Comparison of ENCODE assay signal across 8 cellular contexts in genomic region chr2:127526940-127527804, GRCh38. TPM values are rescaled to one million over a fixed set of nuclear protein-coding genes. Genes with fewer than 3 reads are reported as not detected.
DNase-seq lines count a peak whose midpoint lies in the region; ATAC-seq and TF ChIP-seq lines count a peak whose summit lies in the region.

No MANE protein-coding gene starts in this region.

- H3K4me3 Mint-ChIP-seq in activated CD4-positive, alpha-beta memory T cell treated with anti-CD3 and anti-CD28 coated beads for 36 hours: peak overlapping the region; percentile 92
- H3K4me3 Mint-ChIP-seq in glutamatergic neuron (ENCODE audit: unreplicated experiment): peak overlapping the region; percentile 97

- H3K27ac Mint-ChIP-seq in activated CD4-positive, alpha-beta memory T cell treated with anti-CD3 and anti-CD28 coated beads for 36 hours: peak overlapping the region; percentile 90
- H3K27ac Mint-ChIP-seq in glutamatergic neuron (ENCODE audit: unreplicated experiment): peak overlapping the region; percentile 97

- H3K9ac ChIP-seq in BLaER1 treated with 17β-estradiol and CSF1 and Interleukin-3, amounts not matched to agents 10 nM and 100 nM: peak overlapping the region; percentile 89 to 98 (median 96)
- H3K9ac ChIP-seq in HUES48 (ENCODE audit: low read depth, low read length): peak overlapping the region; percentile 95

- peaks cover 29% of the 10 kb centered on the region for H3K4me1 Mint-ChIP-seq in activated CD4-positive, alpha-beta memory T cell treated with anti-CD3 and anti-CD28 coated beads for 36 hours (ENCODE audit: low read depth)
- peaks cover 6% of the 10 kb centered on the region for H3K4me1 Mint-ChIP-seq in glutamatergic neuron (ENCODE audit: low read depth, unreplicated experiment)

- intact Hi-C loops in activated CD4-positive, alpha-beta memory T cell treated with anti-CD3 and anti-CD28 coated beads for 36 hours (cut with micrococcal nuclease): loop anchor here (1.0 to 5.0 kb wide), 9 partner anchors 36 to 870 kb away; partner anchors contain the start of genes GYPC, MAP3K2, SFT2D3 and UGGT1
- intact Hi-C loops in sciatic nerve (cut with DNase I): loop anchor here (5.0 kb wide), 1 partner anchor 115 kb away; no protein-coding TSS in a partner anchor

- CTCF ChIA-PET in activated CD4-positive, alpha-beta memory T cell treated with anti-CD3 and anti-CD28 coated beads for 36 hours (lab: Charles Lee): interaction anchor here (0.8 to 1.6 kb wide), 4 partner anchors 14 to 64 kb away, joined by 3 to 7 read pairs (median 4); no protein-coding TSS in a partner anchor

- peaks cover 0 to 10% (median 7%) of the 10 kb centered on the region in 11 experiments; a peak in 9 of 22 replicates for H3K9me3 ChIP-seq in BLaER1 treated with 17β-estradiol and CSF1 and Interleukin-3, amounts not matched to agents 10 nM and 100 nM (replicated peaks in 1 of 11)
- no peaks in the 10 kb centered on the region for H3K9me3 ChIP-seq in HUES48 (ENCODE audit: control insufficient read depth, insufficient read depth, low read length)

- no peak for DNase-seq in activated CD4-positive, alpha-beta memory T cell treated with anti-CD3 and anti-CD28 coated beads for 36 hours
- no peak for DNase-seq in glutamatergic neuron
- no peak for DNase-seq in sciatic nerve (ENCODE audit: low spot score)
- DNase-seq in DMS 273 treated with DMSO at 0.1 percent for 48 hours (lab: John Stamatoyannopoulos, UW): no peak
- DNase-seq in cerebellum (ENCODE audit: low spot score): no peak

- no peaks in the 10 kb centered on the region for H3K27me3 ChIP-seq in BLaER1 treated with 17β-estradiol and CSF1 and Interleukin-3, amounts not matched to agents 10 nM and 100 nM
- no peaks in the 10 kb centered on the region for H3K27me3 ChIP-seq in HUES48 (ENCODE audit: control insufficient read depth, insufficient read depth, low read length)

- no peaks in the 10 kb centered on the region for H3K27me3 Mint-ChIP-seq in activated CD4-positive, alpha-beta memory T cell treated with anti-CD3 and anti-CD28 coated beads for 36 hours
- peaks cover 4% of the 10 kb centered on the region for H3K27me3 Mint-ChIP-seq in glutamatergic neuron (ENCODE audit: unreplicated experiment)

- peaks cover 5% of the 10 kb centered on the region for H3K9me3 Mint-ChIP-seq in activated CD4-positive, alpha-beta memory T cell treated with anti-CD3 and anti-CD28 coated beads for 36 hours
- H3K9me3 Mint-ChIP-seq in glutamatergic neuron (ENCODE audit: unreplicated experiment): peaks cover 4% of the 10 kb centered on the region

- H3K4me1 ChIP-seq in BLaER1 treated with 17β-estradiol and CSF1 and Interleukin-3, amounts not matched to agents 10 nM and 100 nM: peaks cover 19 to 33% (median 27%) of the 10 kb centered on the region in 10 experiments
- H3K4me1 ChIP-seq in HUES48 (ENCODE audit: control insufficient read depth, insufficient read depth, low read length): peaks cover 16% of the 10 kb centered on the region

- H3K4me3 ChIP-seq in BLaER1 treated with 17β-estradiol and CSF1 and Interleukin-3, amounts not matched to agents 10 nM and 100 nM: peak overlapping the region; percentile 82 to 100 (median 90)
- H3K4me3 ChIP-seq in HUES48 (ENCODE audit: low read depth, low read length): peak overlapping the region; percentile 80

- peak overlapping the region; percentile 88 to 98 (median 96) for H3K27ac ChIP-seq in BLaER1 treated with 17β-estradiol and CSF1 and Interleukin-3, amounts not matched to agents 10 nM and 100 nM
- H3K27ac ChIP-seq in HUES48 (ENCODE audit: low read depth, low read length): peak overlapping the region; percentile 99

- H3K36me3 Mint-ChIP-seq in activated CD4-positive, alpha-beta memory T cell treated with anti-CD3 and anti-CD28 coated beads for 36 hours: peaks cover 15% of the 10 kb centered on the region
- H3K36me3 Mint-ChIP-seq in glutamatergic neuron (ENCODE audit: unreplicated experiment): no peaks in the 10 kb centered on the region

- ATAC-seq in GM19372 (IDR thresholded peaks at IDR 0.05; ENCODE audit: low read depth, unreplicated experiment): peak; percentile 24
- peak; percentile 3 for ATAC-seq in sciatic nerve

- peaks cover 15 to 26% (median 22%) of the 10 kb centered on the region in 11 experiments for H3K36me3 ChIP-seq in BLaER1 treated with 17β-estradiol and CSF1 and Interleukin-3, amounts not matched to agents 10 nM and 100 nM
- peaks cover 20% of the 10 kb centered on the region for H3K36me3 ChIP-seq in HUES48 (ENCODE audit: control insufficient read depth, insufficient read depth, low read length)

- H3K4me2 ChIP-seq in BLaER1 treated with 17β-estradiol and CSF1 and Interleukin-3, amounts not matched to agents 10 nM and 100 nM: peak overlapping the region; percentile 67 to 92 (median 87)

- H4K20me1 ChIP-seq in BLaER1 treated with 17β-estradiol and CSF1 and Interleukin-3, amounts not matched to agents 10 nM and 100 nM: peaks cover 16 to 25% (median 21%) of the 10 kb centered on the region in 11 experiments; a peak in 18 of 22 replicates

- no peak for TF ChIP-seq CTCF in glutamatergic neuron (IDR thresholded peaks at IDR 0.05; ENCODE audit: partially characterized antibody, unreplicated experiment)

- POLR2A ChIA-PET in activated CD4-positive, alpha-beta memory T cell treated with anti-CD3 and anti-CD28 coated beads for 36 hours (lab: Charles Lee): interaction anchor here (0.7 to 1.4 kb wide), 9 partner anchors 9 to 564 kb away, joined by 3 to 6 read pairs (median 3); partner anchors contain the start of genes ERCC3, SFT2D3 and UGGT1

RNA-seq across cellular contexts. Expression of gene IWS1, which starts 0.9 kb away (rescaled TPM):
- 10 to 100 TPM; 57.0 to 57.1 TPM for total RNA-seq in activated CD4-positive, alpha-beta memory T cell treated with anti-CD3 and anti-CD28 coated beads for 36 hours
- total RNA-seq in glutamatergic neuron (ENCODE audit: unreplicated experiment) (46.1 TPM), sciatic nerve (44.4 TPM), cerebellum (26.6 TPM)

RNA-seq across cellular contexts. Expression of gene MYO7B, which starts 8.3 kb away (rescaled TPM):
- under 1 TPM; 0.14 to 0.58 TPM for total RNA-seq in activated CD4-positive, alpha-beta memory T cell treated with anti-CD3 and anti-CD28 coated beads for 36 hours
- total RNA-seq in glutamatergic neuron (ENCODE audit: unreplicated experiment) (0.29 TPM), sciatic nerve (0.62 TPM), cerebellum (0.27 TPM)
